ENCODE assay signal across 8 cellular contexts in the genomic region with DNA sequence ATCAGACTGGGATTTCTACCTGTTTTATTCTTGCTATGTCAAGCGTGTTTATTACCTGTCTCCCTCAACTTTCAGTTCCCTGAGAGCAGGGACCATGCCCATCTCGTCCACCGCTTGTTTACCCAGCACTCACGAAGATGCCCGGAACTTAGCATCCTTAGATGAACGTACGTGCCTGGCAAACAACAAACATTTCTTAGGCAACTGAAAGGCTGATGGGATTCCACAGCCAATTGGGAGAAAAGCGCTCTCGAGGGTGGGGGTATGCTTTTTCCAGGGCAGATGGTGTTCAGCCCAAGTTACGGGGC. TPM values are rescaled to one million over a fixed set of nuclear protein-coding genes. Genes with fewer than 3 reads are reported as not detected.
A peak's percentile ranks its signal among the peaks of the same experiment; 100 is the strongest.
DNase-seq lines count a peak whose midpoint lies in the region; ATAC-seq lines count a peak whose summit lies in the region.

No MANE protein-coding gene starts in this region.

- no peak for DNase-seq in CD8-positive, alpha-beta memory T cell
- DNase-seq in NCI-H69 (lab: John Stamatoyannopoulos, UW): peak; percentile 68
- no peak for DNase-seq in effector memory CD8-positive, alpha-beta T cell
- DNase-seq in activated CD4-positive, alpha-beta T cell treated with anti-CD3 and anti-CD28 coated beads, Interleukin-2, amount 50 U/mL, for 48 hours: no peak
- no peak for DNase-seq in iPS-NIHi11 (ENCODE audit: low spot score)

- H3K4me1 ChIP-seq in CD8-positive, alpha-beta memory T cell (ENCODE audit: insufficient read depth, low read length): peaks cover 31% of the 10 kb centered on the region
- peaks cover 27% of the 10 kb centered on the region for H3K4me1 ChIP-seq in neuron (ENCODE audit: insufficient read depth, low read length)

- ATAC-seq in effector memory CD8-positive, alpha-beta T cell (replicated peaks): no peak
- ATAC-seq in HG03159 (IDR thresholded peaks at IDR 0.05; ENCODE audit: unreplicated experiment) (no peak), HG03460 (IDR thresholded peaks at IDR 0.05; ENCODE audit: unreplicated experiment) (no peak)

- peak overlapping the region; percentile 96 for H3K27ac ChIP-seq in CD8-positive, alpha-beta memory T cell (ENCODE audit: low read depth, low read length)

- CTCF ChIA-PET in CD8-positive, alpha-beta memory T cell (lab: Charles Lee): interaction anchor here (1.5 to 4.7 kb wide), 2 partner anchors 11 to 64 kb away, joined by 3 to 29 read pairs; a partner anchor contains a TSS

- POLR2A ChIA-PET in CD8-positive, alpha-beta memory T cell (lab: Charles Lee): interaction anchor here (1.0 to 1.4 kb wide), 2 partner anchors 12 to 15 kb away, joined by 4 to 6 read pairs; no protein-coding TSS in a partner anchor

- H3K27me3 ChIP-seq in CD8-positive, alpha-beta memory T cell (ENCODE audit: insufficient read depth, low read length, poor library complexity, severe bottlenecking): no peaks in the 10 kb centered on the region
- H3K27me3 ChIP-seq in neuron (ENCODE audit: insufficient read depth, low read length): no peaks in the 10 kb centered on the region

- peak overlapping the region; percentile 94 to 99 (median 98) for H3K27ac Mint-ChIP-seq in CD8-positive, alpha-beta memory T cell
- peak overlapping the region; percentile 97 to 98 for H3K27ac Mint-ChIP-seq in effector memory CD8-positive, alpha-beta T cell

- H3K4me3 ChIP-seq in CD8-positive, alpha-beta memory T cell (ENCODE audit: low read length): peak overlapping the region; percentile 89
- H3K4me3 ChIP-seq in neuron (ENCODE audit: low read length): peak overlapping the region; percentile 64

- H3K9me3 Mint-ChIP-seq in CD8-positive, alpha-beta memory T cell: no peaks in the 10 kb centered on the region
- no peaks in the 10 kb centered on the region for H3K9me3 Mint-ChIP-seq in effector memory CD8-positive, alpha-beta T cell

- peaks cover 9% of the 10 kb centered on the region for H3K36me3 ChIP-seq in CD8-positive, alpha-beta memory T cell (ENCODE audit: insufficient read depth, low read length)
- H3K36me3 ChIP-seq in neuron (ENCODE audit: insufficient read depth, low read length): peaks cover 15% of the 10 kb centered on the region

- peaks cover 0 to 43% (median 2%) of the 10 kb centered on the region in 3 donors for H3K36me3 Mint-ChIP-seq in CD8-positive, alpha-beta memory T cell
- H3K36me3 Mint-ChIP-seq in effector memory CD8-positive, alpha-beta T cell (ENCODE audit: insufficient read depth): peaks cover 33% of the 10 kb centered on the region

- H3K27me3 Mint-ChIP-seq in CD8-positive, alpha-beta memory T cell: no peaks in the 10 kb centered on the region
- no peaks in the 10 kb centered on the region for H3K27me3 Mint-ChIP-seq in effector memory CD8-positive, alpha-beta T cell

- no peaks in the 10 kb centered on the region for H3K9me3 ChIP-seq in CD8-positive, alpha-beta memory T cell (ENCODE audit: low read length)
- no peaks in the 10 kb centered on the region for H3K9me3 ChIP-seq in neuron (ENCODE audit: low read length)

- H2AFZ ChIP-seq in neuron (ENCODE audit: low read depth, low read length): peak overlapping the region; percentile 35

- peaks cover 42 to 66% (median 43%) of the 10 kb centered on the region in 3 donors for H3K4me1 Mint-ChIP-seq in CD8-positive, alpha-beta memory T cell
- H3K4me1 Mint-ChIP-seq in effector memory CD8-positive, alpha-beta T cell (ENCODE audit: low read depth in 2 of 2): peaks cover 25 to 38% of the 10 kb centered on the region in 2 donors

- peak overlapping the region; percentile 95 to 100 (median 100) for H3K4me3 Mint-ChIP-seq in CD8-positive, alpha-beta memory T cell
- peak overlapping the region; percentile 100 for H3K4me3 Mint-ChIP-seq in effector memory CD8-positive, alpha-beta T cell

RNA-seq across cellular contexts. Expression of a gene that starts 0.4 kb away (rescaled TPM):
- 10 to 100 TPM; 36.6 to 37.0 TPM for total RNA-seq in CD8-positive, alpha-beta memory T cell
- polyA plus RNA-seq in CD8-positive, alpha-beta memory T cell: 31.3 TPM

RNA-seq across cellular contexts. Expression of a gene that starts 4.9 kb away (rescaled TPM):
- total RNA-seq in CD8-positive, alpha-beta memory T cell: 10 to 100 TPM; 86.5 to 95.1 TPM
- polyA plus RNA-seq in CD8-positive, alpha-beta memory T cell: 36.7 TPM

RNA-seq across cellular contexts. Expression of a gene that starts 16.6 kb away (rescaled TPM):
- total RNA-seq in CD8-positive, alpha-beta memory T cell: 1 to 10 TPM; 1.8 to 2.1 TPM
- 5.7 TPM for polyA plus RNA-seq in CD8-positive, alpha-beta memory T cell

RNA-seq across cellular contexts. Expression of a gene that starts 21.6 kb away (rescaled TPM):
- under 1 TPM in 1 of 2 experiments, not detected in 1; 0.57 TPM for total RNA-seq in CD8-positive, alpha-beta memory T cell
- polyA plus RNA-seq in CD8-positive, alpha-beta memory T cell: not detected

RNA-seq across cellular contexts. Expression of a gene that starts 44.9 kb away (rescaled TPM):
- not detected for total RNA-seq in CD8-positive, alpha-beta memory T cell
- not detected for polyA plus RNA-seq in CD8-positive, alpha-beta memory T cell
